Comparison of ENCODE assay signal across 8 cellular contexts in the genomic region with DNA sequence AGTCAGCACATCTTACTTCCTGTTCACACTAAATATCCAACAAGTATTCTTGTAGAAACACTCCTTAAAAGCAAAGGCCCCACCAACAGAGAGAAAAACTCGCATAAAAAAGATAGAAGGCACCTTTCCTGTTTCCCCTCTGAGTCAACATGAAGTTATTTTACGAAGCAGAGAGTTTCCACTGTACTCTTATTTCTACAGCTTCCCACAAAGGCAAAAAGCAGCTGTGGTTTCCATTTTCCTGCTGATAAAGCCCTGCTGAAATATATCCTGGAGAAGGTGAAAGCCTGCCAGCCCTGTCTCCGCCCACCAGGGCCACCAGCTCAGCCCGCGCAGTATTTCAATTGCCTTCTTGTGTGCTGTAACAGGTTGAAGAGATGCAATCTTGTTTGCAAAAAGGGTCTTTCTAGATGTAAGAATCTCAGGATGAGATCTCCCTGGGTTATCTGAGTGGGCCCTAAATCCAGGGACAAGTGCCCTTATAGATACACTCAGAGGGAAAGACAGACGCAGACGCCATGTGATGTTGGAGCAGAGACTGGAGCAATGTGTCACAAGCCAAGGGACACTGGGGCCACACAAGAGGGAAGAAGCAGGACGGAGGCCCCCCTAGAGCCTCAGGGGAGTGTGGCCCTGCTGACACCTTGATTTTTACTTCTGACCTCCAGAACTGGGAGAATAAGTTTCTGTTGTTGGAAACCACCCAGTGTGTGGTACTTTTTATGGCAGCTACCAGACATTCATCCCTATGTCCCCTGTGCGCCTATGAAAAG. TPM values are rescaled to one million over a fixed set of nuclear protein-coding genes. Genes with fewer than 3 reads are reported as not detected.
DNase-seq lines count a peak whose midpoint lies in the region; ATAC-seq and TF ChIP-seq lines count a peak whose summit lies in the region.

No MANE protein-coding gene starts in this region.

- H3K4me1 Mint-ChIP-seq in activated CD8-positive, alpha-beta memory T cell treated with anti-CD3 and anti-CD28 coated beads, Interleukin-2, amount 10 ng/mL, durations not matched to agents 7 days and 5 days: peaks cover 94% of the 10 kb centered on the region

- no peaks in the 10 kb centered on the region for H3K9me3 ChIP-seq in cardiac muscle cell (ENCODE audit: low read depth)

- peak; percentile 50 for ATAC-seq in activated CD8-positive, alpha-beta memory T cell treated with anti-CD3 and anti-CD28 coated beads, Interleukin-2, amount 10 ng/mL, durations not matched to agents 7 days and 5 days
- no peak for ATAC-seq in GM21381 (IDR thresholded peaks at IDR 0.05; ENCODE audit: unreplicated experiment)

- H3K36me3 ChIP-seq in cardiac muscle cell: no peaks in the 10 kb centered on the region

- peaks cover 85% of the 10 kb centered on the region for H3K36me3 Mint-ChIP-seq in activated CD8-positive, alpha-beta memory T cell treated with anti-CD3 and anti-CD28 coated beads, Interleukin-2, amount 10 ng/mL, durations not matched to agents 7 days and 5 days

- H3K27ac ChIP-seq in cardiac muscle cell: peak overlapping the region; percentile 44

- CTCF ChIA-PET in activated CD8-positive, alpha-beta memory T cell treated with anti-CD3 and anti-CD28 coated beads, Interleukin-2, amount 10 ng/mL, durations not matched to agents 7 days and 5 days (lab: Charles Lee): interaction anchor here (0.6 to 2.7 kb wide), 6 partner anchors 8 to 71 kb away, joined by 3 to 17 read pairs (median 4); no protein-coding TSS in a partner anchor

- TF ChIP-seq CTCF in cardiac muscle cell (IDR thresholded peaks at IDR 0.05; ENCODE audit: low read depth, low read length): peak; percentile 3

- no peak overlapping the region for H3K4me3 ChIP-seq in cardiac muscle cell

- H3K27me3 ChIP-seq in cardiac muscle cell: no peaks in the 10 kb centered on the region

- no peaks in the 10 kb centered on the region for H3K9me3 Mint-ChIP-seq in activated CD8-positive, alpha-beta memory T cell treated with anti-CD3 and anti-CD28 coated beads, Interleukin-2, amount 10 ng/mL, durations not matched to agents 7 days and 5 days (ENCODE audit: low read depth)

- peak overlapping the region; percentile 78 for H3K4me3 Mint-ChIP-seq in activated CD8-positive, alpha-beta memory T cell treated with anti-CD3 and anti-CD28 coated beads, Interleukin-2, amount 10 ng/mL, durations not matched to agents 7 days and 5 days

- H3K4me1 ChIP-seq in cardiac muscle cell (ENCODE audit: low read depth): peaks cover 33% of the 10 kb centered on the region

- peak overlapping the region; percentile 93 for H3K27ac Mint-ChIP-seq in activated CD8-positive, alpha-beta memory T cell treated with anti-CD3 and anti-CD28 coated beads, Interleukin-2, amount 10 ng/mL, durations not matched to agents 7 days and 5 days

- DNase-seq in activated effector memory CD4-positive, alpha-beta T cell treated with anti-CD3 and anti-CD28 coated beads, Interleukin-2, amount 50 U/mL, for 16 hours: peak; percentile 86
- DNase-seq in activated effector memory CD4-positive, alpha-beta T cell treated with Interleukin-2 at 50 U/mL for 16 hours: no peak
- peak; percentile 74 for DNase-seq in activated CD8-positive, alpha-beta memory T cell treated with anti-CD3 and anti-CD28 coated beads, Interleukin-2, amount 10 ng/mL, durations not matched to agents 7 days and 5 days
- DNase-seq in cardiac muscle cell (ENCODE audit: low read depth in 1 of 2, low spot score in 1 of 2) (peak; percentile 35 to 91), SHP77 treated with DMSO at 0.1 percent for 48 hours (lab: John Stamatoyannopoulos, UW) (no peak), GM19240 (ENCODE audit: insufficient read length, low spot score) (no peak)
- peak; percentile 54 to 60 for DNase-seq in stimulated activated CD4-positive, alpha-beta T cell treated with anti-CD3 and anti-CD28 coated beads, Interleukin-4, amount 100 ng/mL, for 48 hours (ENCODE audit: low read depth in 2 of 2)

- no peaks in the 10 kb centered on the region for H3K27me3 Mint-ChIP-seq in activated CD8-positive, alpha-beta memory T cell treated with anti-CD3 and anti-CD28 coated beads, Interleukin-2, amount 10 ng/mL, durations not matched to agents 7 days and 5 days

RNA-seq across cellular contexts. Expression of gene SEMA4D, which starts 19.9 kb away (rescaled TPM):
- total RNA-seq in activated CD8-positive, alpha-beta memory T cell treated with anti-CD3 and anti-CD28 coated beads, Interleukin-2, amount 10 ng/mL, durations not matched to agents 7 days and 5 days: 100 to 1,000 TPM; 408 to 525 TPM
- 14.5 and 34.2 TPM in 2 replicates for total RNA-seq in cardiac muscle cell
- polyA plus RNA-seq in cardiac muscle cell: 16.5 and 28.2 TPM in 2 replicates

Comparison
In these comparisons a context has a peak if more than half of its experiments do, and no peak if none do; other contexts are left out.
1. DNase-seq: peak in activated effector memory CD4-positive, alpha-beta T cell treated with anti-CD3 and anti-CD28 coated beads, Interleukin-2, amount 50 U/mL, for 16 hours (single experiment), activated CD8-positive, alpha-beta memory T cell treated with anti-CD3 and anti-CD28 coated beads, Interleukin-2, amount 10 ng/mL, durations not matched to agents 7 days and 5 days (single experiment), cardiac muscle cell (2 of 2) and stimulated activated CD4-positive, alpha-beta T cell treated with anti-CD3 and anti-CD28 coated beads, Interleukin-4, amount 100 ng/mL, for 48 hours (2 of 2); none in activated effector memory CD4-positive, alpha-beta T cell treated with Interleukin-2 at 50 U/mL for 16 hours (single experiment), SHP77 treated with DMSO at 0.1 percent for 48 hours (single experiment) and GM19240 (single experiment).
2. RNA of gene SEMA4D, which starts 19.9 kb away (total RNA-seq): 408 to 525 TPM in activated CD8-positive, alpha-beta memory T cell treated with anti-CD3 and anti-CD28 coated beads, Interleukin-2, amount 10 ng/mL, durations not matched to agents 7 days and 5 days; 14.5 to 34.2 TPM in cardiac muscle cell; every median in the first group is over 10 times any median in the second.